ENCODE assay signal across 2 cellular contexts in genomic region chr6:31634131-31634530, GRCh38.
TF ChIP-seq lines count a peak whose summit lies in the region.

No MANE protein-coding gene starts in this region.

TF ChIP-seq in HEK293, 187 proteins besides CTCF, POLR2A, EP300 and RAD21:
- TF ChIP-seq ZNF174 (tag by site-specific recombination; IDR thresholded peaks at IDR 0.05) (no peak), ZNF169 (tag by site-specific recombination; IDR thresholded peaks at IDR 0.05) (no peak), ZNF138 (tag by site-specific recombination; IDR thresholded peaks at IDR 0.05; ENCODE audit: borderline replicate concordance) (no peak), IKZF3 (tag by site-specific recombination; IDR thresholded peaks at IDR 0.05) (0 out of 2 replicates have a peak, but pooled peaks have one; percentile 10), ZNF658 (tag by site-specific recombination; IDR thresholded peaks at IDR 0.05) (no peak)

TF ChIP-seq in K562, 482 proteins besides CTCF, POLR2A, EP300 and RAD21:
- TF ChIP-seq FOXK2 (conservative IDR thresholded peaks at IDR 0.05 in 1 of 2, IDR thresholded peaks at IDR 0.05 in 1 of 2; ENCODE audit: low read depth in 2 of 2): no peak
- TF ChIP-seq MLLT1 (IDR thresholded peaks at IDR 0.05): no peak
- TF ChIP-seq DIDO1 (tag; IDR thresholded peaks at IDR 0.05; ENCODE audit: low read depth): no peak
- TF ChIP-seq GTF2E2 (tag; IDR thresholded peaks at IDR 0.05): no peak
TF ChIP-seq in K562: peak in this region for 0.
